ENCODE assay signal across 7 cellular contexts in genomic region chr9:95463145-95464060, GRCh38. TPM values are rescaled to one million over a fixed set of nuclear protein-coding genes. Genes with fewer than 3 reads are reported as not detected.
DNase-seq lines count a peak whose midpoint lies in the region; ATAC-seq, FAIRE-seq and TF ChIP-seq lines count a peak whose summit lies in the region.

No MANE protein-coding gene starts in this region.

- H2AFZ ChIP-seq in astrocyte (ENCODE audit: low read depth, low read length), result peak overlapping the region; percentile 50
- H2AFZ ChIP-seq in neural progenitor cell (replicated peaks), result no peak overlapping the region

- H3K9me3 ChIP-seq in astrocyte (ENCODE audit: insufficient read depth, low read depth, low read length) (no peaks in the 10 kb centered on the region), neural progenitor cell (ENCODE audit: low read depth) (no peaks in the 10 kb centered on the region)

- peak overlapping the region; percentile 88 for H3K4me2 ChIP-seq in astrocyte (ENCODE audit: low read length)
- H3K4me2 ChIP-seq in neural progenitor cell, result peak overlapping the region; percentile 69

- no peak for DNase-seq in astrocyte (ENCODE audit: low read depth)
- peak; percentile 31 for DNase-seq in neural progenitor cell (ENCODE audit: low spot score)
- DNase-seq in NCI-H187 treated with DMSO at 0.1 percent for 48 hours (lab: John Stamatoyannopoulos, UW), result no peak
- no peak for DNase-seq in NCI-H2107 (lab: John Stamatoyannopoulos, UW)
- no peak for DNase-seq in NCI-H526 treated with DMSO at 0.1 percent for 48 hours (lab: John Stamatoyannopoulos, UW)

- TF ChIP-seq POLR2A in GM19193 (IDR thresholded peaks at IDR 0.05; ENCODE audit: extremely low read depth, insufficient read depth, insufficient read length), result peak; percentile 0

- H3K27me3 ChIP-seq in astrocyte (ENCODE audit: insufficient read depth, low read length) (no peaks in the 10 kb centered on the region), neural progenitor cell (no peaks in the 10 kb centered on the region)

- H3K79me2 ChIP-seq in astrocyte (ENCODE audit: insufficient read depth, low read length) (no peaks in the 10 kb centered on the region), neural progenitor cell (ENCODE audit: low read depth) (no peaks in the 10 kb centered on the region)

- FAIRE-seq in astrocyte (lab: Jason Lieb, UNC), result no peak

- H3K36me3 ChIP-seq in astrocyte (ENCODE audit: insufficient read depth, low read length) (peaks cover 4% of the 10 kb centered on the region), neural progenitor cell (peaks cover 4% of the 10 kb centered on the region)

- H3K27me3 Mint-ChIP-seq in astrocyte (ENCODE audit: low read depth, unreplicated experiment) (no peaks in the 10 kb centered on the region), neural progenitor cell (ENCODE audit: insufficient read depth, low read depth) (no peaks in the 10 kb centered on the region)

- H3K27ac Mint-ChIP-seq in astrocyte (ENCODE audit: unreplicated experiment), result peak overlapping the region; percentile 91
- peak overlapping the region; percentile 94 for H3K27ac Mint-ChIP-seq in neural progenitor cell

- H3K4me1 ChIP-seq in astrocyte (ENCODE audit: insufficient read depth, low read length) (peaks cover 17% of the 10 kb centered on the region), neural progenitor cell (peaks cover 25% of the 10 kb centered on the region)

- peaks cover 15% of the 10 kb centered on the region for H3F3A ChIP-seq in neural progenitor cell (ENCODE audit: low read depth)

- H3K4me1 Mint-ChIP-seq in astrocyte (ENCODE audit: low read depth, unreplicated experiment) (peaks cover 33% of the 10 kb centered on the region), neural progenitor cell (peaks cover 41% of the 10 kb centered on the region)

- no peaks in the 10 kb centered on the region for H4K20me1 ChIP-seq in astrocyte (ENCODE audit: insufficient read depth, low read length)
- peaks cover 44% of the 10 kb centered on the region for H4K20me1 ChIP-seq in neural progenitor cell (ENCODE audit: low read depth)

- H3K27ac ChIP-seq in astrocyte (ENCODE audit: low read depth, low read length) (peak overlapping the region; percentile 8), neural progenitor cell (no peak overlapping the region)

- H3K9ac ChIP-seq in astrocyte (ENCODE audit: low read length) (peak overlapping the region; percentile 58), neural progenitor cell (no peak overlapping the region)

- peak overlapping the region; percentile 40 for H3K4me3 ChIP-seq in astrocyte (ENCODE audit: insufficient read depth, low read depth, low read length)
- H3K4me3 ChIP-seq in neural progenitor cell, result peak overlapping the region; percentile 17

- H3K4me3 Mint-ChIP-seq in astrocyte (ENCODE audit: unreplicated experiment) (peak overlapping the region; percentile 67), neural progenitor cell (peak overlapping the region; percentile 65)

- ATAC-seq in HG02884 (IDR thresholded peaks at IDR 0.05; ENCODE audit: unreplicated experiment), result peak; percentile 7

- H3K36me3 Mint-ChIP-seq in astrocyte (ENCODE audit: low read depth, unreplicated experiment) (peaks cover 36% of the 10 kb centered on the region), neural progenitor cell (peaks cover 42% of the 10 kb centered on the region)

- TF ChIP-seq CTCF in astrocyte (IDR thresholded peaks at IDR 0.05; ENCODE audit: insufficient read depth, low read depth, low read length), result no peak
- no peak for TF ChIP-seq CTCF in neural progenitor cell (IDR thresholded peaks at IDR 0.05)

- no peaks in the 10 kb centered on the region for H3K9me3 Mint-ChIP-seq in astrocyte (ENCODE audit: unreplicated experiment)
- peaks cover 2% of the 10 kb centered on the region for H3K9me3 Mint-ChIP-seq in neural progenitor cell

RNA-seq across cellular contexts. Expression of gene PTCH1, which starts 53.4 kb away (rescaled TPM):
- total RNA-seq in astrocyte, result 18.0 and 21.3 TPM in 2 replicates
- total RNA-seq in neural progenitor cell (ENCODE audit: low replicate concordance), result 23.0 and 24.5 TPM in 2 replicates
